Comparison of ENCODE assay signal across 25 cellular contexts in genomic region chr4:55426518-55426917, GRCh38. TPM values are rescaled to one million over a fixed set of nuclear protein-coding genes. Genes with fewer than 3 reads are reported as not detected.
A peak's percentile ranks its signal among the peaks of the same experiment; 100 is the strongest.
DNase-seq lines count a peak whose midpoint lies in the region; ATAC-seq, FAIRE-seq and TF ChIP-seq lines count a peak whose summit lies in the region.
"Had no signal": no experiment of that assay in that cellular context is flagged by ENCODE, and none has a peak within 500 bp of the region (broad histone marks: within the 10 kb centered on the region; RNA-seq: fewer than 3 reads in every experiment).

No MANE protein-coding gene starts in this region.

- H3K27me3 Mint-ChIP-seq in HFFc6 (ENCODE audit: insufficient read depth) = no peaks in the 10 kb centered on the region; the same call in 1 of the 2 replicates
- no peaks in the 10 kb centered on the region for H3K27me3 Mint-ChIP-seq in WTC11 (ENCODE audit: low read depth)
- H3K27me3 Mint-ChIP-seq: activated naive CD8-positive, alpha-beta T cell treated with anti-CD3 and anti-CD28 coated beads, Interleukin-2, amount 10 ng/mL, durations not matched to agents 7 days and 5 days; central memory CD8-positive, alpha-beta T cell; T-cell had no signal

- H3K4me3 Mint-ChIP-seq in HFFc6 (no peak overlapping the region), WTC11 (no peak overlapping the region)
- H3K4me3 Mint-ChIP-seq: activated naive CD8-positive, alpha-beta T cell treated with anti-CD3 and anti-CD28 coated beads, Interleukin-2, amount 10 ng/mL, durations not matched to agents 7 days and 5 days; central memory CD8-positive, alpha-beta T cell; T-cell had no signal

- H3K4me1 Mint-ChIP-seq in HFFc6 (ENCODE audit: low read depth) = no peaks in the 10 kb centered on the region
- H3K4me1 Mint-ChIP-seq in WTC11 = peaks cover 25% of the 10 kb centered on the region

- POLR2A ChIA-PET in WTC11 (lab: Charles Lee) = no interaction called here

- H3K9me3 Mint-ChIP-seq in HFFc6 = no peaks in the 10 kb centered on the region
- no peaks in the 10 kb centered on the region for H3K9me3 Mint-ChIP-seq in WTC11
- H3K9me3 Mint-ChIP-seq: activated naive CD8-positive, alpha-beta T cell treated with anti-CD3 and anti-CD28 coated beads, Interleukin-2, amount 10 ng/mL, durations not matched to agents 7 days and 5 days; central memory CD8-positive, alpha-beta T cell; T-cell had no signal

- TF ChIP-seq CTCF in D721Med (IDR thresholded peaks at IDR 0.05; ENCODE audit: insufficient read depth, missing control alignments) = no peak
- TF ChIP-seq CTCF in HFFc6 (IDR thresholded peaks at IDR 0.05) = no peak
- no peak for TF ChIP-seq CTCF in WTC11 (IDR thresholded peaks at IDR 0.05)

- H3K36me3 Mint-ChIP-seq in HFFc6 (ENCODE audit: low read depth) = peaks cover 39% of the 10 kb centered on the region
- H3K36me3 Mint-ChIP-seq in WTC11 = peaks cover 56% of the 10 kb centered on the region

- no peak for ATAC-seq in WTC11
- ATAC-seq in left colon = peak; percentile 42
- ATAC-seq in GM21737 (IDR thresholded peaks at IDR 0.05; ENCODE audit: unreplicated experiment) = no peak
- ATAC-seq: GM12878, T-cell had no signal

- FAIRE-seq in D721Med (lab: Jason Lieb, UNC) = peak; percentile 77
- FAIRE-seq: endometrium, GM12878, keratinocyte had no signal

- CTCF ChIA-PET in WTC11 (lab: Charles Lee) = no interaction called here

- intact Hi-C loops in left colon (cut with DNase I, micrococcal nuclease) = no loop called here

- no peak for DNase-seq in D721Med (ENCODE audit: insufficient read length, low spot score)
- no peak for DNase-seq in HFFc6
- no peak for DNase-seq in WTC11 (ENCODE audit: low spot score)
- no peak for DNase-seq in left colon
- no peak for DNase-seq in NOMO-1 (lab: John Stamatoyannopoulos, UW; ENCODE audit: unreplicated experiment in 2 of 2)
- DNase-seq in HuH-7.5 (ENCODE audit: low spot score) = no peak
- DNase-seq: activated CD4-positive, alpha-beta T cell treated with anti-CD3 and anti-CD28 coated beads for 48 hours; activated CD8-positive, alpha-beta memory T cell treated with anti-CD3 and anti-CD28 coated beads for 24 hours; activated effector memory CD4-positive, alpha-beta T cell treated with Interleukin-2 at 50 U/mL for 16 hours; activated naive CD8-positive, alpha-beta T cell treated with anti-CD3 and anti-CD28 coated beads, Interleukin-2, amount 10 ng/mL, durations not matched to agents 7 days and 5 days; dermis blood vessel endothelial cell; EL; glutamatergic neuron; NCI-H1092; NCI-H1694 treated with DMSO at 0.1 percent for 48 hours; NCI-H526 treated with DMSO at 0.1 percent for 48 hours; sigmoid colon; stimulated activated naive CD4-positive, alpha-beta T cell treated with Interleukin-2 at 50 U/mL for 16 hours; T-cell; uterus had no signal

- H3K27ac Mint-ChIP-seq in HFFc6 = peak overlapping the region; percentile 1
- H3K27ac Mint-ChIP-seq in WTC11 = peak overlapping the region; percentile 34
- H3K27ac Mint-ChIP-seq: activated naive CD8-positive, alpha-beta T cell treated with anti-CD3 and anti-CD28 coated beads, Interleukin-2, amount 10 ng/mL, durations not matched to agents 7 days and 5 days had no signal

TF ChIP-seq in WTC11, 78 proteins besides CTCF, POLR2A, EP300 and RAD21:
- TF ChIP-seq, protein P1, sequence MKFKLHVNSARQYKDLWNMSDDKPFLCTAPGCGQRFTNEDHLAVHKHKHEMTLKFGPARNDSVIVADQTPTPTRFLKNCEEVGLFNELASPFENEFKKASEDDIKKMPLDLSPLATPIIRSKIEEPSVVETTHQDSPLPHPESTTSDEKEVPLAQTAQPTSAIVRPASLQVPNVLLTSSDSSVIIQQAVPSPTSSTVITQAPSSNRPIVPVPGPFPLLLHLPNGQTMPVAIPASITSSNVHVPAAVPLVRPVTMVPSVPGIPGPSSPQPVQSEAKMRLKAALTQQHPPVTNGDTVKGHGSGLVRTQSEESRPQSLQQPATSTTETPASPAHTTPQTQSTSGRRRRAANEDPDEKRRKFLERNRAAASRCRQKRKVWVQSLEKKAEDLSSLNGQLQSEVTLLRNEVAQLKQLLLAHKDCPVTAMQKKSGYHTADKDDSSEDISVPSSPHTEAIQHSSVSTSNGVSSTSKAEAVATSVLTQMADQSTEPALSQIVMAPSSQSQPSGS (CRISPR knock-in tag; IDR thresholded peaks at IDR 0.05; ENCODE audit: borderline replicate concordance, low read depth) = no peak
- TF ChIP-seq NR2C2 (CRISPR knock-in tag; IDR thresholded peaks at IDR 0.05) (no peak), ZNF416 (CRISPR knock-in tag; IDR thresholded peaks at IDR 0.05) (no peak), RELA (CRISPR knock-in tag; IDR thresholded peaks at IDR 0.05; ENCODE audit: borderline replicate concordance) (no peak), ZNF671 (CRISPR knock-in tag; IDR thresholded peaks at IDR 0.05) (no peak), JAZF1 (CRISPR knock-in tag; IDR thresholded peaks at IDR 0.05) (no peak), NR3C1 (CRISPR knock-in tag; conservative IDR thresholded peaks at IDR 0.05; ENCODE audit: low read depth) (no peak), SOX15 (CRISPR knock-in tag; IDR thresholded peaks at IDR 0.05) (no peak), SMAD4 (CRISPR knock-in tag; IDR thresholded peaks at IDR 0.05) (no peak), GTF2I (CRISPR knock-in tag; conservative IDR thresholded peaks at IDR 0.05) (no peak), MYBL2 (CRISPR knock-in tag; IDR thresholded peaks at IDR 0.05) (no peak), MLX (CRISPR knock-in tag; IDR thresholded peaks at IDR 0.05) (no peak)
- TF ChIP-seq, protein P2, sequence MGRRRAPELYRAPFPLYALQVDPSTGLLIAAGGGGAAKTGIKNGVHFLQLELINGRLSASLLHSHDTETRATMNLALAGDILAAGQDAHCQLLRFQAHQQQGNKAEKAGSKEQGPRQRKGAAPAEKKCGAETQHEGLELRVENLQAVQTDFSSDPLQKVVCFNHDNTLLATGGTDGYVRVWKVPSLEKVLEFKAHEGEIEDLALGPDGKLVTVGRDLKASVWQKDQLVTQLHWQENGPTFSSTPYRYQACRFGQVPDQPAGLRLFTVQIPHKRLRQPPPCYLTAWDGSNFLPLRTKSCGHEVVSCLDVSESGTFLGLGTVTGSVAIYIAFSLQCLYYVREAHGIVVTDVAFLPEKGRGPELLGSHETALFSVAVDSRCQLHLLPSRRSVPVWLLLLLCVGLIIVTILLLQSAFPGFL (CRISPR knock-in tag; IDR thresholded peaks at IDR 0.05; ENCODE audit: borderline replicate concordance) = no peak
- TF ChIP-seq, protein P3, sequence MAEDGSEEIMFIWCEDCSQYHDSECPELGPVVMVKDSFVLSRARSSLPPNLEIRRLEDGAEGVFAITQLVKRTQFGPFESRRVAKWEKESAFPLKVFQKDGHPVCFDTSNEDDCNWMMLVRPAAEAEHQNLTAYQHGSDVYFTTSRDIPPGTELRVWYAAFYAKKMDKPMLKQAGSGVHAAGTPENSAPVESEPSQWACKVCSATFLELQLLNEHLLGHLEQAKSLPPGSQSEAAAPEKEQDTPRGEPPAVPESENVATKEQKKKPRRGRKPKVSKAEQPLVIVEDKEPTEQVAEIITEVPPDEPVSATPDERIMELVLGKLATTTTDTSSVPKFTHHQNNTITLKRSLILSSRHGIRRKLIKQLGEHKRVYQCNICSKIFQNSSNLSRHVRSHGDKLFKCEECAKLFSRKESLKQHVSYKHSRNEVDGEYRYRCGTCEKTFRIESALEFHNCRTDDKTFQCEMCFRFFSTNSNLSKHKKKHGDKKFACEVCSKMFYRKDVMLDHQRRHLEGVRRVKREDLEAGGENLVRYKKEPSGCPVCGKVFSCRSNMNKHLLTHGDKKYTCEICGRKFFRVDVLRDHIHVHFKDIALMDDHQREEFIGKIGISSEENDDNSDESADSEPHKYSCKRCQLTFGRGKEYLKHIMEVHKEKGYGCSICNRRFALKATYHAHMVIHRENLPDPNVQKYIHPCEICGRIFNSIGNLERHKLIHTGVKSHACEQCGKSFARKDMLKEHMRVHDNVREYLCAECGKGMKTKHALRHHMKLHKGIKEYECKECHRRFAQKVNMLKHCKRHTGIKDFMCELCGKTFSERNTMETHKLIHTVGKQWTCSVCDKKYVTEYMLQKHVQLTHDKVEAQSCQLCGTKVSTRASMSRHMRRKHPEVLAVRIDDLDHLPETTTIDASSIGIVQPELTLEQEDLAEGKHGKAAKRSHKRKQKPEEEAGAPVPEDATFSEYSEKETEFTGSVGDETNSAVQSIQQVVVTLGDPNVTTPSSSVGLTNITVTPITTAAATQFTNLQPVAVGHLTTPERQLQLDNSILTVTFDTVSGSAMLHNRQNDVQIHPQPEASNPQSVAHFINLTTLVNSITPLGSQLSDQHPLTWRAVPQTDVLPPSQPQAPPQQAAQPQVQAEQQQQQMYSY (CRISPR knock-in tag; IDR thresholded peaks at IDR 0.05) = no peak

RNA-seq across cellular contexts. Expression of gene TMEM165, which starts 30.8 kb away (rescaled TPM):
- total RNA-seq in HFFc6 (2021; fragmentation: NEBNext Ultra II Directional; extraction: Animal tissue kit (Norgen Biotek cat#: 25700)) = 100 to 1,000 TPM in 2 of 6 experiments, 10 to 100 TPM in 4; 93.9 to 111 (median 96.2) TPM
- total RNA-seq in WTC11 (2021) (78.0 to 88.6 TPM (median 80.0 TPM) in 3 replicates), left colon (10 to 100 TPM; 65.8 to 71.9 TPM)
